Comparison of ENCODE assay signal across 18 cellular contexts in genomic region chr10:33498354-33498753, GRCh38.
"Had no signal": no experiment of that assay in that cellular context is flagged by ENCODE, and none has a peak within 500 bp of the region (broad histone marks: within the 10 kb centered on the region; RNA-seq: fewer than 3 reads in every experiment).

No MANE protein-coding gene starts in this region.

- H3K27ac ChIP-seq: colonic mucosa, esophagus squamous epithelium, foreskin keratinocyte, parathyroid adenoma, prostate gland, right lobe of liver, tibial artery, upper lobe of right lung had no signal

- H3K4me1 ChIP-seq: colonic mucosa, esophagus squamous epithelium, foreskin keratinocyte, parathyroid adenoma, prostate gland, right lobe of liver, upper lobe of right lung had no signal

- H3K36me3 ChIP-seq: colonic mucosa, esophagus squamous epithelium, prostate gland, right lobe of liver, tibial artery, upper lobe of right lung had no signal

- H3K27me3 ChIP-seq: colonic mucosa, esophagus squamous epithelium, foreskin keratinocyte, right lobe of liver, tibial artery, upper lobe of right lung had no signal

- H3K9ac ChIP-seq: parathyroid adenoma had no signal

- H3K9me3 Mint-ChIP-seq: natural killer cell; stimulated activated memory B cell treated with anti-CD40 and anti-IgM and Interleukin-4, amounts not matched to agents 10 μg/mL and 1 μg/mL and 100 μg/mL, for 72 hours; stimulated activated naive CD8-positive, alpha-beta T cell treated with anti-CD3 and anti-CD28 coated beads, Interleukin-15, Interleukin-2, amounts not matched to agents 100 ng/mL and 50 ng/mL, for 24 hours had no signal

- H3K4me3 Mint-ChIP-seq: natural killer cell; stimulated activated memory B cell treated with anti-CD40 and anti-IgM and Interleukin-4, amounts not matched to agents 10 μg/mL and 1 μg/mL and 100 μg/mL, for 72 hours; stimulated activated naive CD8-positive, alpha-beta T cell treated with anti-CD3 and anti-CD28 coated beads, Interleukin-15, Interleukin-2, amounts not matched to agents 100 ng/mL and 50 ng/mL, for 24 hours had no signal

- DNase-seq: colonic mucosa; dermis blood vessel endothelial cell; esophagus squamous epithelium; foreskin keratinocyte; kidney glomerular epithelial cell; mammary epithelial cell; natural killer cell; right lobe of liver; stimulated activated CD4-positive, alpha-beta T cell treated with anti-CD3 and anti-CD28 coated beads, Interleukin-15, amount 100 ng/mL, for 24 hours; stimulated activated CD4-positive, alpha-beta T cell treated with anti-CD3 and anti-CD28 coated beads, Interleukin-1b, Interleukin-23, amount 100 ng/mL, for 48 hours; stimulated activated CD4-positive, alpha-beta T cell treated with anti-CD3 and anti-CD28 coated beads, Interleukin-4, amount 100 ng/mL, for 24 hours; tibial artery; upper lobe of right lung had no signal

- H3K27me3 Mint-ChIP-seq: stimulated activated memory B cell treated with anti-CD40 and anti-IgM and Interleukin-4, amounts not matched to agents 10 μg/mL and 1 μg/mL and 100 μg/mL, for 72 hours had no signal

- ATAC-seq: foreskin keratinocyte; left lobe of liver; natural killer cell; right lobe of liver; stimulated activated memory B cell treated with anti-CD40 and anti-IgM and Interleukin-4, amounts not matched to agents 10 μg/mL and 1 μg/mL and 100 μg/mL, for 72 hours; upper lobe of right lung had no signal

- H3K4me3 ChIP-seq: colonic mucosa, esophagus squamous epithelium, prostate gland, right lobe of liver, tibial artery, upper lobe of right lung had no signal

- H3K9me3 ChIP-seq: colonic mucosa, esophagus squamous epithelium, prostate gland, right lobe of liver, tibial artery, upper lobe of right lung had no signal

- H2AFZ ChIP-seq: parathyroid adenoma had no signal

- H3K27ac Mint-ChIP-seq: natural killer cell; stimulated activated memory B cell treated with anti-CD40 and anti-IgM and Interleukin-4, amounts not matched to agents 10 μg/mL and 1 μg/mL and 100 μg/mL, for 72 hours; stimulated activated naive CD8-positive, alpha-beta T cell treated with anti-CD3 and anti-CD28 coated beads, Interleukin-15, Interleukin-2, amounts not matched to agents 100 ng/mL and 50 ng/mL, for 24 hours had no signal

- H3K4me1 Mint-ChIP-seq: natural killer cell; stimulated activated memory B cell treated with anti-CD40 and anti-IgM and Interleukin-4, amounts not matched to agents 10 μg/mL and 1 μg/mL and 100 μg/mL, for 72 hours had no signal

- H3K36me3 Mint-ChIP-seq: natural killer cell; stimulated activated memory B cell treated with anti-CD40 and anti-IgM and Interleukin-4, amounts not matched to agents 10 μg/mL and 1 μg/mL and 100 μg/mL, for 72 hours had no signal
